ENCODE assay signal across 25 cellular contexts in genomic region chr4:15695764-15696163, GRCh38. TPM values are rescaled to one million over a fixed set of nuclear protein-coding genes. Genes with fewer than 3 reads are reported as not detected.
A peak's percentile ranks its signal among the peaks of the same experiment; 100 is the strongest.
DNase-seq lines count a peak whose midpoint lies in the region; ATAC-seq and TF ChIP-seq lines count a peak whose summit lies in the region.
"Had no signal": no experiment of that assay in that cellular context is flagged by ENCODE, and none has a peak within 500 bp of the region (broad histone marks: within the 10 kb centered on the region; RNA-seq: fewer than 3 reads in every experiment).

No MANE protein-coding gene starts in this region.

- no peaks in the 10 kb centered on the region for H3K36me3 ChIP-seq in GM23338 (ENCODE audit: insufficient read depth)
- H3K36me3 ChIP-seq in RWPE2 (ENCODE audit: low read depth): no peaks in the 10 kb centered on the region
- H3K36me3 ChIP-seq in mesenchymal stem cell (ENCODE audit: control insufficient read depth in 1 of 2, insufficient read depth in 2 of 2, low read depth in 1 of 2, low read length in 2 of 2): no peaks in the 10 kb centered on the region
- no peaks in the 10 kb centered on the region for H3K36me3 ChIP-seq in HAP-1 (replicated peaks)
- H3K36me3 ChIP-seq: BLaER1, thoracic aorta had no signal

- no peak overlapping the region for H2BK12ac ChIP-seq in mesenchymal stem cell (ENCODE audit: low read length in 2 of 2)

- H3K4me2 ChIP-seq in GM23338 (0 out of 2 replicates have a peak overlapping the region, but pooled peaks have one; percentile 45), mesenchymal stem cell (ENCODE audit: low read length, poor library complexity, severe bottlenecking) (peak overlapping the region; percentile 4)
- H3K4me2 ChIP-seq: BLaER1 had no signal

- DNase-seq in GM23338 (ENCODE audit: low spot score) (no peak), RWPE2 (ENCODE audit: low spot score) (no peak), mesenchymal stem cell (no peak), type B pancreatic cell (ENCODE audit: extremely low spot score, unreplicated experiment) (no peak), 8988T (no peak), HAP-1 (ENCODE audit: low spot score in 2 of 2) (no peak)
- DNase-seq: activated CD4-positive, alpha-beta T cell treated with anti-CD3 and anti-CD28 coated beads, Interleukin-2, amount 50 U/mL, for 1 hour; activated naive CD4-positive, alpha-beta T cell treated with anti-CD3 and anti-CD28 coated beads, Interleukin-2, amount 50 U/mL, for 16 hours; central memory CD4-positive, alpha-beta T cell; COR-L47; H7; NCI-H1092; NCI-H2081; NCI-H345; NCI-H748 treated with DMSO at 0.1 percent for 48 hours; occipital lobe; Right ventricle myocardium superior; stimulated activated CD4-positive, alpha-beta T cell treated with anti-CD3 and anti-CD28 coated beads, Interleukin-4, amount 100 ng/mL, for 4 hours; stimulated activated naive CD4-positive, alpha-beta T cell had no signal

- H3K4ac ChIP-seq in mesenchymal stem cell (ENCODE audit: low read depth in 1 of 2, low read length in 2 of 2): no peak overlapping the region

- peaks cover 3% of the 10 kb centered on the region for H3K79me1 ChIP-seq in mesenchymal stem cell (replicated peaks; ENCODE audit: low read length, poor library complexity, severe bottlenecking)

- H3K9me3 Mint-ChIP-seq in GM23338: peaks cover 33% of the 10 kb centered on the region
- no peaks in the 10 kb centered on the region for H3K9me3 Mint-ChIP-seq in type B pancreatic cell
- H3K9me3 Mint-ChIP-seq: activated T-helper 1 cell treated with anti-CD3 and anti-CD28 coated beads, Interleukin-12 subunit alpha, Interleukin-12 subunit beta, Interleukin-2, Interleukin-4 antibody, amounts not matched to agents 30 ng/mL and 10 ng/mL and 1 ng/mL, durations not matched to agents 14 hours and 24 hours and 36 hours had no signal

- no peak overlapping the region for H4K91ac ChIP-seq in mesenchymal stem cell (ENCODE audit: low read length)

- WGBS in mesenchymal stem cell: 52% methylated on average over 3 of the region's 3 CpGs

- no peak overlapping the region for H2BK15ac ChIP-seq in mesenchymal stem cell (ENCODE audit: low read depth, poor library complexity, severe bottlenecking)

- no peak overlapping the region for H2AFZ ChIP-seq in GM23338
- H2AFZ ChIP-seq in mesenchymal stem cell (ENCODE audit: low read depth, low read length): no peak overlapping the region

- H3K4me1 ChIP-seq in GM23338 (ENCODE audit: insufficient read depth) (peaks cover 4% of the 10 kb centered on the region), RWPE2 (ENCODE audit: insufficient read depth, poor library complexity, severe bottlenecking) (peaks cover 34% of the 10 kb centered on the region), mesenchymal stem cell (ENCODE audit: control insufficient read depth, insufficient read depth, low read depth, low read length) (peaks cover 4% of the 10 kb centered on the region), HAP-1 (peaks cover 2% of the 10 kb centered on the region)

- H4K20me1 ChIP-seq in GM23338 (replicated peaks; ENCODE audit: insufficient read depth): no peaks in the 10 kb centered on the region
- H4K20me1 ChIP-seq: BLaER1 had no signal

- H2AK5ac ChIP-seq in mesenchymal stem cell (ENCODE audit: low read length, severe bottlenecking): peak overlapping the region; percentile 71

- H3K27ac ChIP-seq in GM23338 (ENCODE audit: low read depth) (no peak overlapping the region), RWPE2 (ENCODE audit: poor library complexity, severe bottlenecking) (peak overlapping the region; percentile 85), mesenchymal stem cell (ENCODE audit: low read length, poor library complexity, severe bottlenecking) (peak overlapping the region; percentile 95)
- H3K27ac ChIP-seq: BLaER1, thoracic aorta had no signal

- 0 out of 2 replicates have a peak, but pooled peaks cover 3% of the 10 kb centered on the region for H3K9me2 ChIP-seq in GM23338 (ENCODE audit: insufficient read depth)

- H3K4me3 ChIP-seq in GM23338 (no peak overlapping the region), RWPE2 (ENCODE audit: severe bottlenecking) (no peak overlapping the region), mesenchymal stem cell (ENCODE audit: insufficient read depth in 1 of 2, low read depth in 1 of 2, low read length in 2 of 2) (no peak overlapping the region), HAP-1 (no peak overlapping the region)
- H3K4me3 ChIP-seq: BLaER1, thoracic aorta had no signal

- ATAC-seq in GM23338 (no peak), RWPE2 (ENCODE audit: low read depth) (no peak), HG03354 (IDR thresholded peaks at IDR 0.05; ENCODE audit: poor library complexity, severe bottlenecking, unreplicated experiment) (no peak)

- H3K9me3 ChIP-seq in RWPE2 (ENCODE audit: severe bottlenecking) (no peaks in the 10 kb centered on the region), mesenchymal stem cell (ENCODE audit: control insufficient read depth, low read length) (no peaks in the 10 kb centered on the region), HAP-1 (no peaks in the 10 kb centered on the region)
- H3K9me3 ChIP-seq: thoracic aorta had no signal

- H3K9ac ChIP-seq in mesenchymal stem cell (ENCODE audit: low read length): no peak overlapping the region
- H3K9ac ChIP-seq: BLaER1 had no signal

- no peak for TF ChIP-seq CTCF in GM23338 (conservative IDR thresholded peaks at IDR 0.05; ENCODE audit: low read depth in 2 of 2)
- TF ChIP-seq CTCF in RWPE2 (IDR thresholded peaks at IDR 0.05; ENCODE audit: poor library complexity, severe bottlenecking): no peak
- TF ChIP-seq CTCF in type B pancreatic cell (conservative IDR thresholded peaks at IDR 0.05): no peak

- H3F3A ChIP-seq in GM23338 (replicated peaks; ENCODE audit: low read depth): no peaks in the 10 kb centered on the region

- H4K8ac ChIP-seq in mesenchymal stem cell (ENCODE audit: low read length): peak overlapping the region; percentile 81

- no peak overlapping the region for H3K18ac ChIP-seq in mesenchymal stem cell (ENCODE audit: low read depth in 1 of 2, low read length in 2 of 2)

- H3K27me3 ChIP-seq in GM23338 (ENCODE audit: insufficient read depth) (no peaks in the 10 kb centered on the region), RWPE2 (ENCODE audit: insufficient read depth, poor library complexity, severe bottlenecking) (no peaks in the 10 kb centered on the region), mesenchymal stem cell (ENCODE audit: control insufficient read depth in 1 of 2, insufficient read depth in 1 of 2, low read length in 2 of 2) (no peaks in the 10 kb centered on the region), HAP-1 (ENCODE audit: low read depth) (no peaks in the 10 kb centered on the region)
- H3K27me3 ChIP-seq: BLaER1 had no signal

- peak overlapping the region; percentile 54 for H2BK5ac ChIP-seq in mesenchymal stem cell (ENCODE audit: low read depth, low read length, poor library complexity, severe bottlenecking)

- no peak overlapping the region for H3K23ac ChIP-seq in mesenchymal stem cell (ENCODE audit: low read length in 2 of 2)

- in situ Hi-C loops in HAP-1 (cut with MboI; ENCODE audit: low sequenced_read_pairs): no loop called here

- H3K27me3 Mint-ChIP-seq in GM23338 (ENCODE audit: insufficient read depth, low read depth, poor library complexity) (peaks cover 1% of the 10 kb centered on the region), type B pancreatic cell (no peaks in the 10 kb centered on the region)

- H3K4me1 Mint-ChIP-seq in GM23338 (peaks cover 24% of the 10 kb centered on the region), type B pancreatic cell (ENCODE audit: unreplicated experiment) (no peaks in the 10 kb centered on the region)

- H3K27ac Mint-ChIP-seq in GM23338 (no peak overlapping the region), type B pancreatic cell (peak overlapping the region; percentile 71)
- H3K27ac Mint-ChIP-seq: activated T-helper 1 cell treated with anti-CD3 and anti-CD28 coated beads, Interleukin-12 subunit alpha, Interleukin-12 subunit beta, Interleukin-2, Interleukin-4 antibody, amounts not matched to agents 30 ng/mL and 10 ng/mL and 1 ng/mL, durations not matched to agents 14 hours and 24 hours and 36 hours; WTC11 had no signal

- no peak overlapping the region for H3K4me3 Mint-ChIP-seq in GM23338
- H3K4me3 Mint-ChIP-seq in type B pancreatic cell: peak overlapping the region; percentile 32
- H3K4me3 Mint-ChIP-seq: activated T-helper 1 cell treated with anti-CD3 and anti-CD28 coated beads, Interleukin-12 subunit alpha, Interleukin-12 subunit beta, Interleukin-2, Interleukin-4 antibody, amounts not matched to agents 30 ng/mL and 10 ng/mL and 1 ng/mL, durations not matched to agents 14 hours and 24 hours and 36 hours; IgD-negative memory B cell; WTC11 had no signal

- no peak overlapping the region for H3K14ac ChIP-seq in mesenchymal stem cell (ENCODE audit: low read length in 2 of 2)

- H2BK120ac ChIP-seq in mesenchymal stem cell (ENCODE audit: low read depth, low read length): no peak overlapping the region

- no peaks in the 10 kb centered on the region for H3K79me2 ChIP-seq in GM23338 (replicated peaks; ENCODE audit: insufficient read depth)

- peaks cover 29% of the 10 kb centered on the region for H3K36me3 Mint-ChIP-seq in GM23338 (ENCODE audit: low read depth)
- H3K36me3 Mint-ChIP-seq in type B pancreatic cell: peaks cover under 1% of the 10 kb centered on the region

TF ChIP-seq in GM23338, 12 proteins besides CTCF, POLR2A, EP300 and RAD21 (continues in another document):
- no peak for TF ChIP-seq STAT1 (IDR thresholded peaks at IDR 0.05; ENCODE audit: unreplicated experiment)
- TF ChIP-seq EZH2phosphoT487 (IDR thresholded peaks at IDR 0.05; ENCODE audit: unreplicated experiment): no peak

RNA-seq across cellular contexts. Expression of gene BST1, which starts 7.1 kb away (rescaled TPM):
- total RNA-seq in GM23338 (2014; rRNA removed; shearing (Covaris generic)): 1.4 and 1.8 TPM in 2 replicates
- 0.99 and 1.3 TPM in 2 replicates for polyA plus RNA-seq in GM23338 (2016; fragmentation: Nextera tagmentation; extraction: Ambion mirVana)
- polyA plus RNA-seq in mesenchymal stem cell (2013, experiment 1 of 2): 0.22 TPM
- 0.37 TPM for polyA plus RNA-seq in mesenchymal stem cell (2013, experiment 2 of 2)
- total RNA-seq in type B pancreatic cell (ENCODE audit: low replicate concordance): 0.89 and 3.4 TPM in 2 replicates

RNA-seq across cellular contexts. Expression of gene FAM200B, which starts 14.1 kb away (rescaled TPM):
- 34.4 and 47.7 TPM in 2 replicates for total RNA-seq in GM23338 (2014; rRNA removed; shearing (Covaris generic))
- polyA plus RNA-seq in GM23338 (2016; fragmentation: Nextera tagmentation; extraction: Ambion mirVana): 77.4 and 88.0 TPM in 2 replicates
- 71.6 TPM for polyA plus RNA-seq in mesenchymal stem cell (2013, experiment 1 of 2)
- 72.1 TPM for polyA plus RNA-seq in mesenchymal stem cell (2013, experiment 2 of 2)
- 39.0 and 43.6 TPM in 2 replicates for total RNA-seq in type B pancreatic cell (ENCODE audit: low replicate concordance)

RNA-seq across cellular contexts. Expression of gene FBXL5, which starts 40.6 kb away (rescaled TPM):
- total RNA-seq in GM23338 (2014; rRNA removed; shearing (Covaris generic)): 74.7 and 81.9 TPM in 2 replicates
- polyA plus RNA-seq in GM23338 (2016; fragmentation: Nextera tagmentation; extraction: Ambion mirVana): 55.7 and 58.7 TPM in 2 replicates
- 31.5 TPM for polyA plus RNA-seq in mesenchymal stem cell (2013, experiment 1 of 2)
- polyA plus RNA-seq in mesenchymal stem cell (2013, experiment 2 of 2): 32.3 TPM
- total RNA-seq in type B pancreatic cell (ENCODE audit: low replicate concordance): 48.2 and 48.4 TPM in 2 replicates
